Comparison of ENCODE assay signal across 8 cellular contexts in the genomic region with DNA sequence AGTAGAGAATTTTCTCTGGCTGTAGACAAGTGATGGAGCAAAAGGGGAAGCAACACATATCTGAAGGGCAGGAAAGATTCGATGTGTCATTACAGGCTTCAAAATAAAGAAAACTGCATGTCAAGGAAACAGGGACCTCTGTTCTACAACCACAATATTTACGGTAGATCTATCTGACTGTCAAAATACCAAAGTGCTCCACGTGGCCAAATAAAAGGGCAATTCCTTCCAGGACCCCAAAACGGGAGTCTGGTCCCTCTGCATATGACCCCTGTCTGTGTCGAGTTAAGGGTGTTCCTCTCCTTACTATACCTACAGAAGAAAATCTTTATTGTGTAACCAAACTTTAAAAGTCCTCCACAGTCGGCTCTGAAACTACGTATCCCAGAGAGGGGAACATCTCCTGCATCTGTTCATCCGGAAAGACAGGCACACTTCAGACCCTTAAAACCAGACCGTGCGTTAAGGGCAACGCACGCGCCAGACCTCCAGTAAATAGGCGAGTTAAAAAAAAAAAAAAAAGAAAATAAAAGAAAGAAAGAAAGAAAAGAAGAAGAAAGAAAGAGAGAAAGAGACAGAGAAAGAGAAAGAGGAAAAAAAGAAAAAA. TPM values are rescaled to one million over a fixed set of nuclear protein-coding genes. Genes with fewer than 3 reads are reported as not detected.
DNase-seq lines count a peak whose midpoint lies in the region; ATAC-seq and TF ChIP-seq lines count a peak whose summit lies in the region.

No MANE protein-coding gene starts in this region.

- intact Hi-C loops in activated naive CD4-positive, alpha-beta T cell treated with anti-CD3 and anti-CD28 coated beads for 36 hours (cut with micrococcal nuclease), result loop anchor here (1.0 to 5.0 kb wide), 8 partner anchors 48 to 565 kb away; partner anchors contain the start of genes AQP11, INTS4, KCTD21 and PAK1

- H3K9me3 Mint-ChIP-seq in activated naive CD4-positive, alpha-beta T cell treated with anti-CD3 and anti-CD28 coated beads for 36 hours, result no peaks in the 10 kb centered on the region

- H3K27me3 ChIP-seq in SU-DHL-6 (ENCODE audit: low read length) (no peaks in the 10 kb centered on the region), skeletal muscle satellite cell (ENCODE audit: control insufficient read depth, insufficient read depth, low read length) (no peaks in the 10 kb centered on the region)

- TF ChIP-seq CTCF in SU-DHL-6 (IDR thresholded peaks at IDR 0.05; ENCODE audit: insufficient read depth, low read length, poor library complexity, severe bottlenecking), result no peak
- no peak for TF ChIP-seq CTCF in fibroblast of villous mesenchyme (IDR thresholded peaks at IDR 0.05; ENCODE audit: insufficient read depth, low read depth, low read length)

- no peaks in the 10 kb centered on the region; the same call in 1 of the 2 replicates for H3F3A ChIP-seq in SU-DHL-6 (ENCODE audit: insufficient read depth)

- peak overlapping the region; percentile 73 for H3K4me2 ChIP-seq in SU-DHL-6 (ENCODE audit: low read depth, low read length, poor library complexity, severe bottlenecking)
- H3K4me2 ChIP-seq in skeletal muscle satellite cell (ENCODE audit: low read length), result peak overlapping the region; percentile 86

- no peaks in the 10 kb centered on the region for H3K36me3 ChIP-seq in SU-DHL-6 (ENCODE audit: low read length)
- H3K36me3 ChIP-seq in skeletal muscle satellite cell (ENCODE audit: insufficient read depth, low read length), result peaks cover 3% of the 10 kb centered on the region

- no peak for DNase-seq in activated naive CD4-positive, alpha-beta T cell treated with anti-CD3 and anti-CD28 coated beads for 36 hours
- DNase-seq in activated naive CD4-positive, alpha-beta T cell treated with anti-CD3 and anti-CD28 coated beads, Interleukin-2, amount 50 U/mL, for 16 hours, result no peak
- no peak for DNase-seq in fibroblast of villous mesenchyme (ENCODE audit: low read depth)
- no peak for DNase-seq in NCI-H526 treated with DMSO at 0.1 percent for 48 hours (lab: John Stamatoyannopoulos, UW)
- DNase-seq in effector CD4-positive, alpha-beta T cell, result no peak

- no peaks in the 10 kb centered on the region for H3K27me3 Mint-ChIP-seq in activated naive CD4-positive, alpha-beta T cell treated with anti-CD3 and anti-CD28 coated beads for 36 hours (ENCODE audit: low read depth)

- H3K9me3 ChIP-seq in SU-DHL-6 (ENCODE audit: insufficient read depth, low read length), result no peaks in the 10 kb centered on the region
- no peaks in the 10 kb centered on the region for H3K9me3 ChIP-seq in skeletal muscle satellite cell (replicated peaks; ENCODE audit: low read length)

- CTCF ChIA-PET in activated naive CD4-positive, alpha-beta T cell treated with anti-CD3 and anti-CD28 coated beads for 36 hours (lab: Charles Lee), result no interaction called here

- H3K9ac ChIP-seq in SU-DHL-6 (ENCODE audit: low read length) (peak overlapping the region; percentile 74), skeletal muscle satellite cell (ENCODE audit: low read depth, low read length) (peak overlapping the region; percentile 89)

- H3K9me2 ChIP-seq in SU-DHL-6 (replicated peaks; ENCODE audit: insufficient read depth, low read length), result no peaks in the 10 kb centered on the region

- H3K36me3 Mint-ChIP-seq in activated naive CD4-positive, alpha-beta T cell treated with anti-CD3 and anti-CD28 coated beads for 36 hours (ENCODE audit: low read depth), result peaks cover 18% of the 10 kb centered on the region

- peak overlapping the region; percentile 89 for H3K4me3 Mint-ChIP-seq in activated naive CD4-positive, alpha-beta T cell treated with anti-CD3 and anti-CD28 coated beads for 36 hours

- ATAC-seq in GM21515 (IDR thresholded peaks at IDR 0.05; ENCODE audit: unreplicated experiment), result no peak

- H3K27ac Mint-ChIP-seq in activated naive CD4-positive, alpha-beta T cell treated with anti-CD3 and anti-CD28 coated beads for 36 hours, result peak overlapping the region; percentile 92

- H3K4me3 ChIP-seq in SU-DHL-6 (ENCODE audit: insufficient read depth, low read length, poor library complexity, severe bottlenecking), result peak overlapping the region; percentile 70
- peak overlapping the region; percentile 78 for H3K4me3 ChIP-seq in fibroblast of villous mesenchyme (ENCODE audit: low read depth, low read length)
- H3K4me3 ChIP-seq in skeletal muscle satellite cell (ENCODE audit: low read length), result peak overlapping the region; percentile 96

- no peak overlapping the region for H2AFZ ChIP-seq in SU-DHL-6 (ENCODE audit: low read depth, low read length, severe bottlenecking)

- H3K4me1 Mint-ChIP-seq in activated naive CD4-positive, alpha-beta T cell treated with anti-CD3 and anti-CD28 coated beads for 36 hours (ENCODE audit: low read depth), result peaks cover 40% of the 10 kb centered on the region

- peaks cover 59% of the 10 kb centered on the region for H3K79me2 ChIP-seq in SU-DHL-6 (ENCODE audit: insufficient read depth, low read length)

- peak overlapping the region; percentile 43; the same call in 1 of the 2 replicates for H3K27ac ChIP-seq in SU-DHL-6 (ENCODE audit: low read depth, low read length)

- peaks cover 18% of the 10 kb centered on the region for H3K4me1 ChIP-seq in skeletal muscle satellite cell (ENCODE audit: control insufficient read depth, insufficient read depth, low read length)

- no peaks in the 10 kb centered on the region for H4K20me1 ChIP-seq in SU-DHL-6 (ENCODE audit: low read depth, low read length)

RNA-seq across cellular contexts. Expression of gene CLNS1A, which starts 0.8 kb away (rescaled TPM):
- 100 to 1,000 TPM; 190 to 191 TPM for total RNA-seq in activated naive CD4-positive, alpha-beta T cell treated with anti-CD3 and anti-CD28 coated beads for 36 hours
- 69.3 and 88.5 TPM in 2 replicates for total RNA-seq in fibroblast of villous mesenchyme
- total RNA-seq in skeletal muscle satellite cell (2012; rRNA removed), result 102 and 115 TPM in 2 replicates

RNA-seq across cellular contexts. Expression of gene AQP11, which starts 47.1 kb away (rescaled TPM):
- under 1 TPM; 0.24 to 0.49 TPM for total RNA-seq in activated naive CD4-positive, alpha-beta T cell treated with anti-CD3 and anti-CD28 coated beads for 36 hours
- total RNA-seq in fibroblast of villous mesenchyme, result 1.6 and 1.7 TPM in 2 replicates
- total RNA-seq in skeletal muscle satellite cell (2012; rRNA removed), result 0.22 and 0.51 TPM in 2 replicates
